Comparison of ENCODE assay signal across 8 cellular contexts in the genomic region with DNA sequence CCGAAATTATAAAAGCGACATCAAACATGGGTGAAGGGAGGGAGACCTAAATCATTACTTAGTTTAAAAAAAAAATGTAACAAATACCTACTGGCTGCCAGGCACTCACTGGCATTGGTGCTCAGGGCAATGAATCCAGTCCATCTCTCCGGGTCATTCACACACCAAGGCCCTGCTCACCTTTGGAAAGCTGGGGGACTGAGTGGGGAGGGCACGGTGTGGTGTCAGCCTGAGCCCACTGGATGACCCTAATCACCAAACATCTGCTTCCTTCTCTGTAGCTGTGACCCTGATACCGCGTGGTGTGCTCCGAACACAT. TPM values are rescaled to one million over a fixed set of nuclear protein-coding genes. Genes with fewer than 3 reads are reported as not detected.
DNase-seq lines count a peak whose midpoint lies in the region; ATAC-seq and TF ChIP-seq lines count a peak whose summit lies in the region.

No MANE protein-coding gene starts in this region.

- ATAC-seq in GM18858 (IDR thresholded peaks at IDR 0.05; ENCODE audit: unreplicated experiment) (no peak), HG02938 (IDR thresholded peaks at IDR 0.05; ENCODE audit: unreplicated experiment) (no peak), HG02852 (IDR thresholded peaks at IDR 0.05; ENCODE audit: unreplicated experiment) (no peak)

- H3K27me3 ChIP-seq in SJSA1 (replicated peaks) (no peaks in the 10 kb centered on the region), rectal smooth muscle tissue (ENCODE audit: control insufficient read depth, insufficient read depth, low read length) (no peaks in the 10 kb centered on the region)

- no peaks in the 10 kb centered on the region for H3K9me3 ChIP-seq in SJSA1 (replicated peaks)

- no peak for DNase-seq in GM12865 (ENCODE audit: low read depth)
- no peak for DNase-seq in SJSA1 (ENCODE audit: low read depth in 1 of 2, low spot score in 2 of 2)
- no peak for DNase-seq in fibroblast of mammary gland (ENCODE audit: low read depth)
- DNase-seq in A172 (ENCODE audit: low spot score), result no peak

- peaks cover 10% of the 10 kb centered on the region for H3K4me1 ChIP-seq in SJSA1 (replicated peaks)
- H3K4me1 ChIP-seq in rectal smooth muscle tissue (ENCODE audit: control insufficient read depth, insufficient read depth, low read length), result peaks cover 7% of the 10 kb centered on the region

- peak overlapping the region; percentile 79 for H3K4me3 ChIP-seq in GM12865 (ENCODE audit: low read depth, low read length)
- peak overlapping the region; percentile 89 for H3K4me3 ChIP-seq in SJSA1
- H3K4me3 ChIP-seq in fibroblast of mammary gland (ENCODE audit: control insufficient read depth, low read depth, low read length), result peak overlapping the region; percentile 72
- H3K4me3 ChIP-seq in rectal smooth muscle tissue (ENCODE audit: low read length), result peak overlapping the region; percentile 93

- H3K9ac ChIP-seq in rectal smooth muscle tissue (ENCODE audit: low read length), result peak overlapping the region; percentile 47

- H3K36me3 ChIP-seq in SJSA1 (peaks cover 29% of the 10 kb centered on the region), rectal smooth muscle tissue (ENCODE audit: control insufficient read depth, insufficient read depth, low read length) (peaks cover 6% of the 10 kb centered on the region)

- TF ChIP-seq CTCF in GM12865 (IDR thresholded peaks at IDR 0.05; ENCODE audit: insufficient read depth, low read depth, low read length, missing control alignments) (no peak), fibroblast of mammary gland (conservative IDR thresholded peaks at IDR 0.05; ENCODE audit: control insufficient read depth, insufficient read depth, low read depth, low read length) (no peak)

- H3K27ac ChIP-seq in SJSA1, result peak overlapping the region; percentile 71
- peak overlapping the region; percentile 92 for H3K27ac ChIP-seq in rectal smooth muscle tissue (ENCODE audit: low read depth, low read length)

RNA-seq across cellular contexts. Expression of a gene that starts 0.3 kb away (rescaled TPM):
- total RNA-seq in SJSA1 (2014; rRNA removed; shearing (Covaris generic)), result 140 and 142 TPM in 2 replicates
- total RNA-seq in A172 (2014; rRNA removed; shearing (Covaris generic)), result 112 and 120 TPM in 2 replicates

RNA-seq across cellular contexts. Expression of a gene that starts 30.2 kb away (rescaled TPM):
- total RNA-seq in SJSA1 (2014; rRNA removed; shearing (Covaris generic)), result 19.1 and 33.4 TPM in 2 replicates
- total RNA-seq in A172 (2014; rRNA removed; shearing (Covaris generic)), result 39.0 and 40.2 TPM in 2 replicates
